16 cellular contexts compared by ENCODE assay signal in genomic region chr2:96602330-96602823, GRCh38. TPM values are rescaled to one million over a fixed set of nuclear protein-coding genes. Genes with fewer than 3 reads are reported as not detected.
DNase-seq lines count a peak whose midpoint lies in the region; ATAC-seq and TF ChIP-seq lines count a peak whose summit lies in the region.
"Had no signal": no experiment of that assay in that cellular context is flagged by ENCODE, and none has a peak within 500 bp of the region (broad histone marks: within the 10 kb centered on the region; RNA-seq: fewer than 3 reads in every experiment).

No MANE protein-coding gene starts in this region.

- no peak overlapping the region for H3K27ac Mint-ChIP-seq in endodermal cell

- WGBS in endodermal cell (ENCODE audit: insufficient coverage in 1 of 2, insufficient read length in 1 of 2), 2 experiments = 96 to 100% methylated on average over 1 to 2 of the region's 2 CpGs

- no peak overlapping the region for H3K4me3 Mint-ChIP-seq in endodermal cell

- no peak for TF ChIP-seq POLR2A in Peyer's patch (IDR thresholded peaks at IDR 0.05)

- H3K9me3 ChIP-seq in Peyer's patch = no peaks in the 10 kb centered on the region
- H3K9me3 ChIP-seq in endodermal cell (ENCODE audit: control insufficient read depth, low read length) = no peaks in the 10 kb centered on the region
- H3K9me3 ChIP-seq: neutrophil, uterus had no signal

- H3K27me3 ChIP-seq in Peyer's patch (no peaks in the 10 kb centered on the region), endodermal cell (ENCODE audit: control insufficient read depth, insufficient read depth, low read length, poor library complexity, severe bottlenecking) (no peaks in the 10 kb centered on the region)
- H3K27me3 ChIP-seq: neutrophil, uterus had no signal

- H3K27me3 Mint-ChIP-seq in endodermal cell (ENCODE audit: insufficient read depth) = no peaks in the 10 kb centered on the region

- H3K9ac ChIP-seq in endodermal cell (ENCODE audit: extremely low read depth, low read length, poor library complexity, severe bottlenecking) = no peak overlapping the region

- DNase-seq in NCI-H2196 (lab: John Stamatoyannopoulos, UW; ENCODE audit: unreplicated experiment) (peak; percentile 31), NCI-H2196 treated with DMSO at 0.1 percent for 48 hours (lab: John Stamatoyannopoulos, UW; ENCODE audit: unreplicated experiment) (no peak), Peyer's patch (peak in 2 of 3 donors; percentile 62 to 67), endodermal cell (peak; percentile 51), retinal pigment epithelial cell (ENCODE audit: low read depth) (no peak), COLO829 (ENCODE audit: low spot score) (no peak), retina (no peak)
- DNase-seq: ACHN, DMS79, KBM-7, uterus had no signal

- H3K36me3 Mint-ChIP-seq in endodermal cell (ENCODE audit: low read depth) = peaks cover 80% of the 10 kb centered on the region

- no peaks in the 10 kb centered on the region for H3K9me3 Mint-ChIP-seq in endodermal cell

- H3K36me3 ChIP-seq in Peyer's patch = peaks cover 0 to 96% (median 0%) of the 10 kb centered on the region in 3 donors
- H3K36me3 ChIP-seq in endodermal cell (ENCODE audit: control insufficient read depth, insufficient read depth, low read length) = peaks cover 88% of the 10 kb centered on the region
- H3K36me3 ChIP-seq: uterus had no signal

- no peaks in the 10 kb centered on the region for H3K4me1 Mint-ChIP-seq in endodermal cell

- H3K27ac ChIP-seq in Peyer's patch (peak overlapping the region in 1 of 4 donors; percentile 58), endodermal cell (ENCODE audit: low read depth, low read length) (no peak overlapping the region)
- H3K27ac ChIP-seq: coronary artery, neutrophil, uterus had no signal

- TF ChIP-seq CTCF in Peyer's patch (IDR thresholded peaks at IDR 0.05) (peak in 4 of 6 experiments; percentile 11 to 51 (median 44)), endodermal cell (conservative IDR thresholded peaks at IDR 0.05) (peak; percentile 55), retinal pigment epithelial cell (conservative IDR thresholded peaks at IDR 0.05; ENCODE audit: low read depth, low read length) (peak; percentile 5)

- no peak for ATAC-seq in GM21447 (IDR thresholded peaks at IDR 0.05; ENCODE audit: unreplicated experiment)

- H3K4me3 ChIP-seq in Peyer's patch (no peak overlapping the region), endodermal cell (ENCODE audit: low read length) (no peak overlapping the region), retinal pigment epithelial cell (ENCODE audit: low read length) (no peak overlapping the region)
- H3K4me3 ChIP-seq: coronary artery, uterus had no signal

- peaks cover 0 to 3% (median 0%) of the 10 kb centered on the region in 4 donors for H3K4me1 ChIP-seq in Peyer's patch
- H3K4me1 ChIP-seq in endodermal cell (ENCODE audit: control insufficient read depth, insufficient read depth, low read length) = peaks cover 5% of the 10 kb centered on the region
- H3K4me1 ChIP-seq: uterus had no signal

RNA-seq across cellular contexts. Expression of gene KANSL3, which starts 35.7 kb away (rescaled TPM):
- total RNA-seq in Peyer's patch (10 to 100 TPM; 31.5 to 69.2 (median 59.6) TPM), endodermal cell (10 to 100 TPM; 34.8 to 42.3 TPM)
- polyA plus RNA-seq in endodermal cell (2013, experiment 1 of 2) = 33.5 TPM
- polyA plus RNA-seq in endodermal cell (2013, experiment 2 of 2) = 31.2 TPM

RNA-seq across cellular contexts. Expression of gene FER1L5, which starts 40.2 kb away (rescaled TPM):
- total RNA-seq in Peyer's patch (not detected), endodermal cell (1 to 10 TPM in 1 of 2 donors, under 1 TPM in 1; 0.35 to 1.7 TPM)
- polyA plus RNA-seq in endodermal cell (2013, experiment 1 of 2) = 0.14 TPM
- 0.17 TPM for polyA plus RNA-seq in endodermal cell (2013, experiment 2 of 2)
- total RNA-seq: activated CD8-positive, alpha-beta memory T cell treated with anti-CD3 and anti-CD28 coated beads for 36 hours; T-helper 2 cell treated with Interferon-gamma antibody and Interleukin-4, amounts not matched to agents 100 ng/mL and 5 ng/mL, for 36 hours had no signal

Comparison
In these comparisons a context has a peak if more than half of its experiments do, and no peak if none do; other contexts are left out.
1. DNase-seq: peak in NCI-H2196 (single experiment), Peyer's patch (2 of 3) and endodermal cell (single experiment); none in NCI-H2196 treated with DMSO at 0.1 percent for 48 hours (single experiment), retinal pigment epithelial cell (single experiment), COLO829 (single experiment) and retina (single experiment).
2. CTCF ChIP-seq: peak in every context shown above with its lines; median percentile 55 in endodermal cell; 44 in Peyer's patch; 5 in retinal pigment epithelial cell.